Comparison of ENCODE assay signal across 29 cellular contexts in genomic region chr2:20852139-20852538, GRCh38.
"Had no signal": no experiment of that assay in that cellular context is flagged by ENCODE, and none has a peak within 500 bp of the region (broad histone marks: within the 10 kb centered on the region; RNA-seq: fewer than 3 reads in every experiment).

No MANE protein-coding gene starts in this region.

- ATAC-seq: activated CD4-positive, CD25-positive, alpha-beta regulatory T cell treated with anti-CD3 and anti-CD28 coated beads, Interleukin-2, amount 50 U/mL, for 24 hours; activated CD8-positive, alpha-beta T cell treated with anti-CD3 and anti-CD28 coated beads for 36 hours; activated T-cell treated with anti-CD3 and anti-CD28 coated beads, Interleukin-2, amount 50 U/mL, for 4 hours; activated T-helper 17 cell treated with anti-CD3 and anti-CD28 coated beads, Interleukin-2, amount 50 U/mL, for 72 hours; gastroesophageal sphincter; heart right ventricle had no signal

- H3K4me1 ChIP-seq: esophagus muscularis mucosa, gastroesophageal sphincter, heart right ventricle had no signal

- H3K9me3 ChIP-seq: esophagus muscularis mucosa, gastroesophageal sphincter, heart right ventricle had no signal

- H3K79me2 ChIP-seq: hepatocyte had no signal

- DNase-seq: activated B cell treated with CpG ODN at 0.5 μM for 24 hours; activated CD4-positive, alpha-beta T cell treated with anti-CD3 and anti-CD28 coated beads for 48 hours; activated CD4-positive, alpha-beta T cell treated with anti-CD3 and anti-CD28 coated beads, Interleukin-2, amount 50 U/mL, for 1 hour; activated CD4-positive, alpha-beta T cell treated with anti-CD3 and anti-CD28 coated beads, Interleukin-2, amount 50 U/mL, for 48 hours; activated CD8-positive, alpha-beta memory T cell treated with anti-CD3 and anti-CD28 coated beads for 24 hours; activated CD8-positive, alpha-beta T cell treated with anti-CD3 and anti-CD28 coated beads for 36 hours; activated effector memory CD4-positive, alpha-beta T cell treated with Interleukin-2 at 50 U/mL for 16 hours; activated gamma-delta T cell treated with Interleukin-2 at 50 U/mL for 16 hours; activated naive CD4-positive, alpha-beta T cell treated with anti-CD3 and anti-CD28 coated beads, Interleukin-2, amount 50 U/mL, for 16 hours; activated naive CD4-positive, alpha-beta T cell treated with Interleukin-2 at 50 U/mL for 16 hours; activated T-cell treated with anti-CD3 and anti-CD28 coated beads, Interleukin-2, amount 50 U/mL, for 4 hours; amniotic stem cell; anterior cingulate cortex; brain microvascular endothelial cell; dorsolateral prefrontal cortex; effector memory CD4-positive, alpha-beta T cell; endodermal cell; foreskin melanocyte; heart right ventricle; T-helper 9 cell; WERI-Rb-1 had no signal

- H3K27ac ChIP-seq: brain microvascular endothelial cell, coronary artery, dorsolateral prefrontal cortex, esophagus muscularis mucosa, gastroesophageal sphincter, heart right ventricle, hepatocyte, WERI-Rb-1 had no signal

- H3K4me3 ChIP-seq: coronary artery, dorsolateral prefrontal cortex, esophagus muscularis mucosa, gastroesophageal sphincter, heart right ventricle, hepatocyte had no signal

- H3K4me2 ChIP-seq: hepatocyte had no signal

- FAIRE-seq: astrocyte, bronchial epithelial cell had no signal

- H3K36me3 ChIP-seq: brain microvascular endothelial cell, esophagus muscularis mucosa, gastroesophageal sphincter, heart right ventricle, WERI-Rb-1 had no signal

- H2AFZ ChIP-seq: hepatocyte had no signal

- H3K27me3 ChIP-seq: brain microvascular endothelial cell, esophagus muscularis mucosa, gastroesophageal sphincter had no signal
